Comparison of ENCODE assay signal across 8 cellular contexts in genomic region chr7:151248191-151249033, GRCh38. TPM values are rescaled to one million over a fixed set of nuclear protein-coding genes. Genes with fewer than 3 reads are reported as not detected.
DNase-seq lines count a peak whose midpoint lies in the region; ATAC-seq, FAIRE-seq and TF ChIP-seq lines count a peak whose summit lies in the region.

Gene SMARCD3 (minus strand): TSS chr7:151248694. CDS start chr7:151248562, 132 bp downstream.

- H3K27ac Mint-ChIP-seq in dendritic cell treated with granulocyte-macrophage colony-stimulating factor and Interleukin-4, amounts not matched to agents 40 ng/mL and 50 ng/mL, for 4 days = peak within 1 kb of the TSS; percentile 75

- H3K9me3 ChIP-seq in A549 (no peaks in the 10 kb centered on the region), SU-DHL-6 (ENCODE audit: insufficient read depth, low read length) (no peaks in the 10 kb centered on the region)

- peaks cover 60% of the 10 kb centered on the region for H3K4me1 ChIP-seq in A549

- CTCF ChIA-PET in A549 (lab: Yijun Ruan, JAX) = interaction anchor here (1.2 to 3.1 kb wide), 5 partner anchors 42 to 125 kb away, joined by 3 to 21 read pairs (median 7); no protein-coding TSS in a partner anchor

- H3K9me3 Mint-ChIP-seq in dendritic cell treated with granulocyte-macrophage colony-stimulating factor and Interleukin-4, amounts not matched to agents 40 ng/mL and 50 ng/mL, for 4 days = no peaks in the 10 kb centered on the region

- no peaks in the 10 kb centered on the region for H3K36me3 Mint-ChIP-seq in dendritic cell treated with granulocyte-macrophage colony-stimulating factor and Interleukin-4, amounts not matched to agents 40 ng/mL and 50 ng/mL, for 4 days (ENCODE audit: low read depth)

- TF ChIP-seq EP300 in A549 (IDR thresholded peaks at IDR 0.05) = no peak

- peak within 1 kb of the TSS; percentile 70 for H3K4me3 ChIP-seq in A549
- H3K4me3 ChIP-seq in SU-DHL-6 (ENCODE audit: insufficient read depth, low read length, poor library complexity, severe bottlenecking) = no peak within 1 kb of the TSS

- H3F3A ChIP-seq in SU-DHL-6 (ENCODE audit: insufficient read depth) = no peaks in the 10 kb centered on the region

- no peak for TF ChIP-seq RAD21 in A549 (conservative IDR thresholded peaks at IDR 0.05 in 1 of 2, IDR thresholded peaks at IDR 0.05 in 1 of 2)

- intact Hi-C loops in dendritic cell treated with granulocyte-macrophage colony-stimulating factor and Interleukin-4, amounts not matched to agents 40 ng/mL and 50 ng/mL, for 4 days (cut with micrococcal nuclease) = no loop called here

- peak; percentile 2 to 14; a peak in 3 of 6 replicates for ATAC-seq in A549

- WGBS in A549 (ENCODE audit: missing lambda C conversion rate) = under 1% methylated on average over 25 of the region's 84 CpGs

- no peaks in the 10 kb centered on the region for H3K27me3 ChIP-seq in SU-DHL-6 (ENCODE audit: low read length)

- H3K27ac ChIP-seq in A549 (peak within 1 kb of the TSS; percentile 82 to 94), SU-DHL-6 (ENCODE audit: low read depth, low read length) (no peak within 1 kb of the TSS)

- H4K20me1 ChIP-seq in SU-DHL-6 (ENCODE audit: low read depth, low read length) = no peaks in the 10 kb centered on the region

- H3K9me2 ChIP-seq in SU-DHL-6 (replicated peaks; ENCODE audit: insufficient read depth, low read length) = no peaks in the 10 kb centered on the region

- POLR2A ChIA-PET in A549 (lab: Yijun Ruan, JAX) = no interaction called here

- H3K79me2 ChIP-seq in SU-DHL-6 (ENCODE audit: insufficient read depth, low read length) = no peaks in the 10 kb centered on the region

- peaks cover 53% of the 10 kb centered on the region for H3K4me1 Mint-ChIP-seq in dendritic cell treated with granulocyte-macrophage colony-stimulating factor and Interleukin-4, amounts not matched to agents 40 ng/mL and 50 ng/mL, for 4 days (ENCODE audit: low read depth)

- TF ChIP-seq CTCF in A549 (IDR thresholded peaks at IDR 0.05) (no peak), SU-DHL-6 (IDR thresholded peaks at IDR 0.05; ENCODE audit: insufficient read depth, low read length, poor library complexity, severe bottlenecking) (no peak)

- peaks cover 86% of the 10 kb centered on the region for H3K27me3 Mint-ChIP-seq in dendritic cell treated with granulocyte-macrophage colony-stimulating factor and Interleukin-4, amounts not matched to agents 40 ng/mL and 50 ng/mL, for 4 days

- DNase-seq in A549 (ENCODE audit: low read depth in 1 of 2, low spot score in 1 of 2) (peak; percentile 36 to 51), H4 (ENCODE audit: low spot score) (no peak), left kidney (ENCODE audit: low read depth, low spot score) (peak; percentile 89), GDM1 (lab: John Stamatoyannopoulos, UW) (no peak), GOT3 (lab: John Stamatoyannopoulos, UW) (no peak)
- peak; percentile 56 for DNase-seq in stimulated activated CD4-positive, alpha-beta T cell treated with anti-CD3 and anti-CD28 coated beads, Interleukin-4, amount 100 ng/mL, for 1 hour

- no peak within 1 kb of the TSS for H2AFZ ChIP-seq in SU-DHL-6 (ENCODE audit: low read depth, low read length, severe bottlenecking)

- peak within 1 kb of the TSS; percentile 78 for H3K4me3 Mint-ChIP-seq in dendritic cell treated with granulocyte-macrophage colony-stimulating factor and Interleukin-4, amounts not matched to agents 40 ng/mL and 50 ng/mL, for 4 days

- no peak; the same call in 1 of the 2 replicates for TF ChIP-seq POLR2A in A549 (IDR thresholded peaks at IDR 0.05; ENCODE audit: low read length)

- no peaks in the 10 kb centered on the region for H3K36me3 ChIP-seq in SU-DHL-6 (ENCODE audit: low read length)

- H3K9ac ChIP-seq in SU-DHL-6 (ENCODE audit: low read length) = no peak within 1 kb of the TSS

- no peak for FAIRE-seq in A549 (lab: Jason Lieb, UNC)

- H3K4me2 ChIP-seq in A549 (peak within 1 kb of the TSS; percentile 97), SU-DHL-6 (ENCODE audit: low read depth, low read length, poor library complexity, severe bottlenecking) (peak within 1 kb of the TSS; percentile 18)

TF ChIP-seq in A549, 52 proteins besides CTCF, POLR2A, EP300 and RAD21:
- TF ChIP-seq RFX5 (IDR thresholded peaks at IDR 0.05) (no peak), TFCP2L1 (CRISPR knock-in tag; IDR thresholded peaks at IDR 0.05) (no peak), USF2 (IDR thresholded peaks at IDR 0.05) (no peak), ZFP36 (IDR thresholded peaks at IDR 0.05; ENCODE audit: borderline replicate concordance, partially characterized antibody) (no peak), REST (IDR thresholded peaks at IDR 0.05) (no peak), SREBF2 (IDR thresholded peaks at IDR 0.05) (no peak), CHD2 (IDR thresholded peaks at IDR 0.05; ENCODE audit: low read length, partially characterized antibody) (no peak), SMC3 (IDR thresholded peaks at IDR 0.05) (no peak), ATOH8 (CRISPR knock-in tag; IDR thresholded peaks at IDR 0.05; ENCODE audit: low read depth) (no peak), HOXB5 (CRISPR knock-in tag; IDR thresholded peaks at IDR 0.05) (no peak), JUN (IDR thresholded peaks at IDR 0.05) (peak; percentile 14 to 29; a peak in 1 of 5 replicates), GATA3 (IDR thresholded peaks at IDR 0.05; ENCODE audit: borderline replicate concordance) (no peak; the same call in 1 of the 2 replicates), MAX (IDR thresholded peaks at IDR 0.05) (no peak; the same call in 1 of the 2 replicates), ZC3H11A (IDR thresholded peaks at IDR 0.05) (no peak), EHMT2 (IDR thresholded peaks at IDR 0.05; ENCODE audit: low read depth) (no peak), BCL3 (IDR thresholded peaks at IDR 0.05) (0 out of 3 replicates have a peak, but pooled peaks have one; percentile 41), NFE2L2 (conservative IDR thresholded peaks at IDR 0.05; ENCODE audit: low read length) (no peak)

RNA-seq across cellular contexts. Expression of gene SMARCD3, which starts in this region (rescaled TPM):
- 12.5 and 14.5 TPM in 2 replicates for polyA plus RNA-seq in A549 (2011; rRNA removed)
- polyA plus RNA-seq in A549 (2012; cell fraction: cytosol; rRNA removed) = 10.9 and 14.3 TPM in 2 replicates
- 48.7 and 61.4 TPM in 2 replicates for polyA plus RNA-seq in A549 (2012; cell fraction: nucleus; rRNA removed)
- polyA plus RNA-seq in A549 (2017; fragmentation: RNase III; extraction: RNeasy Plus Mini Kit Qiagen cat#74134 plus additional on column Dnase treatment) = 10.6 to 11.9 TPM (median 11.6 TPM) in 3 replicates
- 13.0 and 15.2 TPM in 2 replicates for polyA minus RNA-seq in A549 (2011; rRNA and poly(A)+ RNA removed)
- total RNA-seq in H4 (2014; rRNA removed; shearing (Covaris generic)) = 35.5 and 35.9 TPM in 2 replicates

Comparison
In these comparisons a context has a peak if more than half of its experiments do, and no peak if none do; other contexts are left out.
1. DNase-seq: peak in A549 (2 of 2), left kidney (single experiment) and stimulated activated CD4-positive, alpha-beta T cell treated with anti-CD3 and anti-CD28 coated beads, Interleukin-4, amount 100 ng/mL, for 1 hour (single experiment); none in H4 (single experiment), GDM1 (single experiment) and GOT3 (single experiment).